In the genomic region with DNA sequence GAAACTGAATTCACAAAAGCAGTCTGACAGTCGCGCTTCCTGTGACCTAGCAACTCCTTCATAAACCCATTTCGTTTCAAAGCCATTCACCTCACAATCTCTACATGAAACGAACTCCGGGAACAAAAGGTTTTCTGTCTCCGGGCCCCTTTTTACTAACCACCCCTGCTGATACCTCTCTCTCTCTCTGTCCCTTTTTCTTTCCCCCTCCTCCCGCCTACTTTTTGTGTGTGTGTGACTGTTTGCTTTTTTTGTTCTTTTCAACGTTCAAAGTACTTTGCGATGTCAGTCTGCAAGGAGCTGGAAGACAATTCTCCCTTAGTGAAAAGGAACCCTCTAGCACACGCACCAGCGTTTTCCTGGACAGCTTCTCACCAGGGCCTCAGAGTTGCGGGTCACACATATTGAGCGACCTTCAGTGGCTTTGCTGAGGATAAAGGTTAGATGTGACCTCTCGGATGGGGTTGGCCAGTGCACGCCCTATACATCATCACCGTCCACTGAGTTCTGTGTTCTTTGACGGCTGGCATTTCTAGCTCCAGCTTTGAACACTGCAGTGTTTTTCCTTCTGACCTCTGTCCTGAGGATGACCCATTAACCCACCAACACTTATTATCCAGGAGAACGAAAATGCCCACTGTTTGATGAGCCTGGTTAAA, we compare ENCODE assay signal across 1 cellular context.
TF ChIP-seq lines count a peak whose summit lies in the region.

No MANE protein-coding gene starts in this region.

TF ChIP-seq in HepG2, 621 proteins besides CTCF, POLR2A, EP300 and RAD21 (continued from another document and continues in another):
- TF ChIP-seq BRCA1 (CRISPR knock-in tag; IDR thresholded peaks at IDR 0.05), result peak; percentile 59; the same call in 1 of the 2 replicates
- peak; percentile 22; the same call in 1 of the 2 replicates for TF ChIP-seq ZNF350 (CRISPR knock-in tag; IDR thresholded peaks at IDR 0.05; ENCODE audit: borderline replicate concordance, low read depth)
- TF ChIP-seq PAF1 (CRISPR knock-in tag; IDR thresholded peaks at IDR 0.05), result no peak
- 0 out of 2 replicates have a peak, but pooled peaks have one; percentile 61 for TF ChIP-seq TRIM24 (CRISPR knock-in tag; IDR thresholded peaks at IDR 0.05)
- TF ChIP-seq ZNF879 (CRISPR knock-in tag; IDR thresholded peaks at IDR 0.05), result no peak
- TF ChIP-seq CCDC6 (CRISPR knock-in tag; IDR thresholded peaks at IDR 0.05), result no peak
- TF ChIP-seq ZNF7 (CRISPR knock-in tag; IDR thresholded peaks at IDR 0.05), result no peak
- peak; percentile 76; the same call in 1 of the 2 replicates for TF ChIP-seq HMG20A (CRISPR knock-in tag; IDR thresholded peaks at IDR 0.05; ENCODE audit: borderline replicate concordance)
- TF ChIP-seq MLLT10 (CRISPR knock-in tag; IDR thresholded peaks at IDR 0.05), result no peak
- no peak for TF ChIP-seq ZNF891 (CRISPR knock-in tag; IDR thresholded peaks at IDR 0.05)
- TF ChIP-seq TOE1 (CRISPR knock-in tag; IDR thresholded peaks at IDR 0.05), result no peak; the same call in 1 of the 2 replicates
- TF ChIP-seq ELF4 (CRISPR knock-in tag; IDR thresholded peaks at IDR 0.05; ENCODE audit: borderline replicate concordance), result peak; percentile 82
- no peak for TF ChIP-seq ZNF746 (CRISPR knock-in tag; IDR thresholded peaks at IDR 0.05)
- no peak for TF ChIP-seq ZBTB46 (CRISPR knock-in tag; IDR thresholded peaks at IDR 0.05; ENCODE audit: borderline replicate concordance)
- TF ChIP-seq ZNF747 (CRISPR knock-in tag; IDR thresholded peaks at IDR 0.05; ENCODE audit: borderline replicate concordance), result no peak
- TF ChIP-seq KDM3A (CRISPR knock-in tag; IDR thresholded peaks at IDR 0.05; ENCODE audit: low read depth), result peak; percentile 81; the same call in 1 of the 2 replicates
- no peak for TF ChIP-seq ATF5 (CRISPR knock-in tag; IDR thresholded peaks at IDR 0.05; ENCODE audit: low read depth)
- peak; percentile 62 for TF ChIP-seq ZFX (CRISPR knock-in tag; IDR thresholded peaks at IDR 0.05; ENCODE audit: low read depth)
- TF ChIP-seq, protein P1, sequence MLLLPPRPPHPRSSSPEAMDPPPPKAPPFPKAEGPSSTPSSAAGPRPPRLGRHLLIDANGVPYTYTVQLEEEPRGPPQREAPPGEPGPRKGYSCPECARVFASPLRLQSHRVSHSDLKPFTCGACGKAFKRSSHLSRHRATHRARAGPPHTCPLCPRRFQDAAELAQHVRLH (CRISPR knock-in tag; IDR thresholded peaks at IDR 0.05; ENCODE audit: borderline replicate concordance, low read depth), result 0 out of 2 replicates have a peak, but pooled peaks have one; percentile 46
- TF ChIP-seq EZH2 (conservative IDR thresholded peaks at IDR 0.05; ENCODE audit: low read depth, low read length), result no peak
- peak; percentile 58; the same call in 1 of the 2 replicates for TF ChIP-seq TMF1 (CRISPR knock-in tag; IDR thresholded peaks at IDR 0.05; ENCODE audit: low read depth)
- TF ChIP-seq FOSL2 (CRISPR knock-in tag; IDR thresholded peaks at IDR 0.05), result peak; percentile 71
- TF ChIP-seq ZNF547 (CRISPR knock-in tag; IDR thresholded peaks at IDR 0.05), result no peak; the same call in 1 of the 2 replicates
- TF ChIP-seq, protein P2, sequence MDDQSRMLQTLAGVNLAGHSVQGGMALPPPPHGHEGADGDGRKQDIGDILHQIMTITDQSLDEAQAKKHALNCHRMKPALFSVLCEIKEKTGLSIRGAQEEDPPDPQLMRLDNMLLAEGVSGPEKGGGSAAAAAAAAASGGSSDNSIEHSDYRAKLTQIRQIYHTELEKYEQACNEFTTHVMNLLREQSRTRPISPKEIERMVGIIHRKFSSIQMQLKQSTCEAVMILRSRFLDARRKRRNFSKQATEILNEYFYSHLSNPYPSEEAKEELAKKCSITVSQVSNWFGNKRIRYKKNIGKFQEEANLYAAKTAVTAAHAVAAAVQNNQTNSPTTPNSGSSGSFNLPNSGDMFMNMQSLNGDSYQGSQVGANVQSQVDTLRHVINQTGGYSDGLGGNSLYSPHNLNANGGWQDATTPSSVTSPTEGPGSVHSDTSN (CRISPR knock-in tag; IDR thresholded peaks at IDR 0.05; ENCODE audit: borderline replicate concordance), result no peak
- peak; percentile 57 for TF ChIP-seq POLR2G (IDR thresholded peaks at IDR 0.05; ENCODE audit: low read depth, low read length)
- TF ChIP-seq MED1 (CRISPR knock-in tag; IDR thresholded peaks at IDR 0.05), result peak; percentile 96
- TF ChIP-seq, protein P3, sequence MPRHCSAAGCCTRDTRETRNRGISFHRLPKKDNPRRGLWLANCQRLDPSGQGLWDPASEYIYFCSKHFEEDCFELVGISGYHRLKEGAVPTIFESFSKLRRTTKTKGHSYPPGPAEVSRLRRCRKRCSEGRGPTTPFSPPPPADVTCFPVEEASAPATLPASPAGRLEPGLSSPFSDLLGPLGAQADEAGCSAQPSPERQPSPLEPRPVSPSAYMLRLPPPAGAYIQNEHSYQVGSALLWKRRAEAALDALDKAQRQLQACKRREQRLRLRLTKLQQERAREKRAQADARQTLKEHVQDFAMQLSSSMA (CRISPR knock-in tag; IDR thresholded peaks at IDR 0.05), result no peak
- TF ChIP-seq KLF12 (CRISPR knock-in tag; IDR thresholded peaks at IDR 0.05; ENCODE audit: borderline replicate concordance), result peak; percentile 51; the same call in 1 of the 2 replicates
- TF ChIP-seq TRIM22 (IDR thresholded peaks at IDR 0.05), result no peak
- no peak for TF ChIP-seq EHMT2 (IDR thresholded peaks at IDR 0.05; ENCODE audit: borderline replicate concordance, low read depth, low read length)
- peak; percentile 59; the same call in 1 of the 2 replicates for TF ChIP-seq ONECUT2 (CRISPR knock-in tag; IDR thresholded peaks at IDR 0.05)
- peak; percentile 47; the same call in 1 of the 2 replicates for TF ChIP-seq SATB2 (CRISPR knock-in tag; IDR thresholded peaks at IDR 0.05)
- no peak for TF ChIP-seq SSRP1 (CRISPR knock-in tag; IDR thresholded peaks at IDR 0.05)
- TF ChIP-seq ZNF343 (CRISPR knock-in tag; IDR thresholded peaks at IDR 0.05), result peak; percentile 45; the same call in 1 of the 2 replicates
- peak; percentile 69 for TF ChIP-seq SKI (IDR thresholded peaks at IDR 0.05; ENCODE audit: partially characterized antibody)
- TF ChIP-seq FOXA3 (CRISPR knock-in tag; IDR thresholded peaks at IDR 0.05), result peak; percentile 50
- TF ChIP-seq ISL2 (CRISPR knock-in tag; IDR thresholded peaks at IDR 0.05), result peak; percentile 72
- TF ChIP-seq, protein P4, sequence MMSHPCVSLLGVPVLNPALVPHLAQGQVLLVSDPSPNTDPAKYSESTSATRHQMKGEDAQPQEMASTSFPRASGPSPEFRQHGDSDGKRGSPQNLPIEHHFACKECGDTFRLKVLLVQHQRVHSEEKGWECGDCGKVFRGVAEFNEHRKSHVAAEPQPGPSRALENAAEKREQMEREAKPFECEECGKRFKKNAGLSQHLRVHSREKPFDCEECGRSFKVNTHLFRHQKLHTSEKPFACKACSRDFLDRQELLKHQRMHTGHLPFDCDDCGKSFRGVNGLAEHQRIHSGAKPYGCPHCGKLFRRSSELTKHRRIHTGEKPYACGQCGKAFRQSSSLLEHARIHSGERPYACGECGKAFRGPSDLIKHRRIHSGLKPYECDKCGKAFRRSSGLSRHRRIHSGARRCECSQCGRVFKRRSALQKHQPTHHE (CRISPR knock-in tag; IDR thresholded peaks at IDR 0.05; ENCODE audit: borderline replicate concordance), result no peak
- 0 out of 2 replicates have a peak, but pooled peaks have one; percentile 28 for TF ChIP-seq RNF2 (conservative IDR thresholded peaks at IDR 0.05; ENCODE audit: low read depth)
- 0 out of 2 replicates have a peak, but pooled peaks have one; percentile 65 for TF ChIP-seq EEA1 (CRISPR knock-in tag; IDR thresholded peaks at IDR 0.05; ENCODE audit: borderline replicate concordance)
- no peak for TF ChIP-seq ZNF776 (CRISPR knock-in tag; IDR thresholded peaks at IDR 0.05)
- TF ChIP-seq ZBTB26 (CRISPR knock-in tag; IDR thresholded peaks at IDR 0.05; ENCODE audit: borderline replicate concordance), result peak; percentile 78; the same call in 1 of the 2 replicates
- TF ChIP-seq PHF20 (CRISPR knock-in tag; IDR thresholded peaks at IDR 0.05), result no peak
- TF ChIP-seq, protein P5, sequence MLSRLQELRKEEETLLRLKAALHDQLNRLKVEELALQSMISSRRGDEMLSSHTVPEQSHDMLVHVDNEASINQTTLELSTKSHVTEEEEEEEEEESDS (CRISPR knock-in tag; IDR thresholded peaks at IDR 0.05; ENCODE audit: borderline replicate concordance), result 0 out of 2 replicates have a peak, but pooled peaks have one; percentile 66
- no peak; the same call in 1 of the 2 replicates for TF ChIP-seq HIC2 (CRISPR knock-in tag; IDR thresholded peaks at IDR 0.05; ENCODE audit: low read depth)
- TF ChIP-seq PAX8 (CRISPR knock-in tag; IDR thresholded peaks at IDR 0.05; ENCODE audit: borderline replicate concordance), result no peak
- TF ChIP-seq, protein P6, sequence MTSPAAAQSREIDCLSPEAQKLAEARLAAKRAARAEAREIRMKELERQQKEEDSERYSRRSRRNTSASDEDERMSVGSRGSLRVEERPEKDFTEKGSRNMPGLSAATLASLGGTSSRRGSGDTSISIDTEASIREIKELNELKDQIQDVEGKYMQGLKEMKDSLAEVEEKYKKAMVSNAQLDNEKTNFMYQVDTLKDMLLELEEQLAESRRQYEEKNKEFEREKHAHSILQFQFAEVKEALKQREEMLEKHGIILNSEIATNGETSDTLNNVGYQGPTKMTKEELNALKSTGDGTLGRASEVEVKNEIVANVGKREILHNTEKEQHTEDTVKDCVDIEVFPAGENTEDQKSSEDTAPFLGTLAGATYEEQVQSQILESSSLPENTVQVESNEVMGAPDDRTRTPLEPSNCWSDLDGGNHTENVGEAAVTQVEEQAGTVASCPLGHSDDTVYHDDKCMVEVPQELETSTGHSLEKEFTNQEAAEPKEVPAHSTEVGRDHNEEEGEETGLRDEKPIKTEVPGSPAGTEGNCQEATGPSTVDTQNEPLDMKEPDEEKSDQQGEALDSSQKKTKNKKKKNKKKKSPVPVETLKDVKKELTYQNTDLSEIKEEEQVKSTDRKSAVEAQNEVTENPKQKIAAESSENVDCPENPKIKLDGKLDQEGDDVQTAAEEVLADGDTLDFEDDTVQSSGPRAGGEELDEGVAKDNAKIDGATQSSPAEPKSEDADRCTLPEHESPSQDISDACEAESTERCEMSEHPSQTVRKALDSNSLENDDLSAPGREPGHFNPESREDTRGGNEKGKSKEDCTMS (CRISPR knock-in tag; conservative IDR thresholded peaks at IDR 0.05), result no peak
- TF ChIP-seq ZNF639 (CRISPR knock-in tag; conservative IDR thresholded peaks at IDR 0.05), result no peak
- peak; percentile 75 for TF ChIP-seq ZBTB38 (CRISPR knock-in tag; IDR thresholded peaks at IDR 0.05)
- TF ChIP-seq ZNF296 (CRISPR knock-in tag; conservative IDR thresholded peaks at IDR 0.05), result 0 out of 2 replicates have a peak, but pooled peaks have one; percentile 47
- TF ChIP-seq ZNF777 (CRISPR knock-in tag; IDR thresholded peaks at IDR 0.05), result peak; percentile 94
- TF ChIP-seq RFX1 (IDR thresholded peaks at IDR 0.05), result no peak
